ENCODE assay signal across 8 cellular contexts in genomic region chr2:222690564-222691200, GRCh38.
DNase-seq lines count a peak whose midpoint lies in the region; ATAC-seq lines count a peak whose summit lies in the region.

No MANE protein-coding gene starts in this region.

- ATAC-seq in GM19395 (IDR thresholded peaks at IDR 0.05; ENCODE audit: unreplicated experiment) (peak; percentile 98), HG03439 (IDR thresholded peaks at IDR 0.05; ENCODE audit: unreplicated experiment) (peak; percentile 90)

- DNase-seq in COR-L47 (lab: John Stamatoyannopoulos, UW) (peak; percentile 82), NCI-H510A treated with DMSO at 0.1 percent for 48 hours (lab: John Stamatoyannopoulos, UW) (peak; percentile 71), ecto neural progenitor cell (ENCODE audit: low spot score) (peak; percentile 86), midbrain (lab: John Stamatoyannopoulos, UW) (peak; percentile 73)
- peak; percentile 27 to 59 for DNase-seq in activated CD4-positive, alpha-beta T cell treated with anti-CD3 and anti-CD28 coated beads, Interleukin-2, amount 50 U/mL, for 24 hours (ENCODE audit: low read depth in 1 of 2, low spot score in 1 of 2)
- DNase-seq in stimulated activated CD8-positive, alpha-beta memory T cell treated with anti-CD3 and anti-CD28 coated beads, Interleukin-4, amount 100 ng/mL, for 24 hours (ENCODE audit: low read depth): peak; percentile 40

Comparison
In these comparisons a context has a peak if more than half of its experiments do, and no peak if none do; other contexts are left out.
1. Peak in every context shown above with its lines: DNase-seq and ATAC-seq.